In the genomic region with DNA sequence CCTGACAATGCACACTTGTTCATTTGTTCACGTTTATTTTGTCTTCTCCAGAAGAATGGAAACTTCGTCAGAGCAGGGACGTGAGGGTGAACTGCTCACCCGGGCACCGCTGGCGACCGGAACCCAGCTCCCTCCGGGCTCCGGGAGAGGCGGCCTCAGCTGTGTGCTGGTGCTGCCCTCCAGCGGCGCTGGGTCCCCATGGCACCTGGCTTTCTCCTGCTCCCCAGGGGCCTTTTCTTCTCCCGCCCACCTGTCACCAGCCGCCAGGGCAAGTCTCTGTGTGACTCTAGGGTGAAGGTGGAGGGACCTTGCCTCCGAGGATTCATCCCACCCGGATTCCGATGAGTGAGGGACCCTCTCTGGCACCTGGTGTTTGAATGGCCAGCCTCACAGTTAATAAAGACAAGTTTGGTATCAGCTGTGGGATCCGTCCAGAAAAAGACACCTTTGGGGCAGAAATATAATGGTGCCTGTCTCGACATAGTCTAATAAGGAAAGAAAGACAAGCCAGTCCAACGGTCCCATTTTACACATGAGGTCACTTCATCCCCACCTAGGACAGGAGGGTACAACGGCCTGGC, we compare ENCODE assay signal across 1 cellular context.
TF ChIP-seq lines count a peak whose summit lies in the region.

No MANE protein-coding gene starts in this region.

TF ChIP-seq in H1, 55 proteins besides CTCF, POLR2A, EP300 and RAD21 (continued from another document):
- TF ChIP-seq EGR1 (IDR thresholded peaks at IDR 0.05; ENCODE audit: borderline replicate concordance, low read depth, low read length) = peak; percentile 50; the same call in 1 of the 2 replicates
- TF ChIP-seq YY1 (IDR thresholded peaks at IDR 0.05; ENCODE audit: low read depth, low read length) = 0 out of 2 replicates have a peak, but pooled peaks have one; percentile 22
TF ChIP-seq in H1: peak in this region for 8.
